ENCODE assay signal across 15 cellular contexts in genomic region chr16:49836218-49836617, GRCh38. TPM values are rescaled to one million over a fixed set of nuclear protein-coding genes. Genes with fewer than 3 reads are reported as not detected.
A peak's percentile ranks its signal among the peaks of the same experiment; 100 is the strongest.
DNase-seq lines count a peak whose midpoint lies in the region; ATAC-seq and TF ChIP-seq lines count a peak whose summit lies in the region.
"Had no signal": no experiment of that assay in that cellular context is flagged by ENCODE, and none has a peak within 500 bp of the region (broad histone marks: within the 10 kb centered on the region; RNA-seq: fewer than 3 reads in every experiment).

No MANE protein-coding gene starts in this region.

- peak; percentile 72 for DNase-seq in WERI-Rb-1
- DNase-seq in smooth muscle cell (lab: John Stamatoyannopoulos, UW; ENCODE audit: unreplicated experiment) = no peak
- DNase-seq in SK-N-SH = no peak
- DNase-seq in adrenal gland = no peak
- DNase-seq: activated B cell treated with CpG ODN at 0.5 μM for 24 hours, islet precursor cell, Karpas-422, NCI-H1105 had no signal

- H3F3A ChIP-seq in smooth muscle cell (ENCODE audit: low read depth) (peaks cover 6% of the 10 kb centered on the region), SK-N-SH (replicated peaks; ENCODE audit: insufficient read depth) (no peaks in the 10 kb centered on the region)

- H3K9me3 ChIP-seq in BLaER1 treated with 17β-estradiol and CSF1 and Interleukin-3, amounts not matched to agents 10 nM and 100 nM (replicated peaks in 1 of 11) = no peaks in the 10 kb centered on the region
- no peaks in the 10 kb centered on the region for H3K9me3 ChIP-seq in WERI-Rb-1 (ENCODE audit: severe bottlenecking)
- H3K9me3 ChIP-seq in iPS-18c (ENCODE audit: control insufficient read depth, insufficient read depth, low read length) = no peaks in the 10 kb centered on the region
- no peaks in the 10 kb centered on the region for H3K9me3 ChIP-seq in smooth muscle cell (replicated peaks; ENCODE audit: low read depth)
- H3K9me3 ChIP-seq in SK-N-SH = no peaks in the 10 kb centered on the region
- no peaks in the 10 kb centered on the region for H3K9me3 ChIP-seq in adrenal gland (replicated peaks in 1 of 3)

- peaks cover 0 to 8% (median 0%) of the 10 kb centered on the region in 11 experiments; a peak in 2 of 22 replicates for H3K27me3 ChIP-seq in BLaER1 treated with 17β-estradiol and CSF1 and Interleukin-3, amounts not matched to agents 10 nM and 100 nM
- H3K27me3 ChIP-seq in WERI-Rb-1 (ENCODE audit: insufficient read depth, low read depth, severe bottlenecking) = no peaks in the 10 kb centered on the region
- H3K27me3 ChIP-seq in smooth muscle cell (ENCODE audit: low read depth) = no peaks in the 10 kb centered on the region
- no peaks in the 10 kb centered on the region for H3K27me3 ChIP-seq in SK-N-SH (ENCODE audit: insufficient read depth)
- peaks cover 7% of the 10 kb centered on the region for H3K27me3 ChIP-seq in adrenal gland

- H3K27ac ChIP-seq in BLaER1 treated with 17β-estradiol and CSF1 and Interleukin-3, amounts not matched to agents 10 nM and 100 nM = peak overlapping the region in 10 of 11 experiments; percentile 71 to 100 (median 99); a peak in 19 of 22 replicates
- H3K27ac ChIP-seq in WERI-Rb-1 (peak overlapping the region; percentile 94), smooth muscle cell (ENCODE audit: low read depth) (peak overlapping the region; percentile 53), SK-N-SH (ENCODE audit: low read depth in 2 of 2, low read length in 1 of 2) (peak overlapping the region in 1 of 2 experiments; percentile 88; a peak in 1 of 4 replicates), adrenal gland (peak overlapping the region in 2 of 5 donors; percentile 77 to 81)
- H3K27ac ChIP-seq: RWPE1 had no signal

- H4K20me1 ChIP-seq in BLaER1 treated with 17β-estradiol and CSF1 and Interleukin-3, amounts not matched to agents 10 nM and 100 nM = no peaks in the 10 kb centered on the region
- H4K20me1 ChIP-seq in smooth muscle cell (ENCODE audit: low read depth) = no peaks in the 10 kb centered on the region
- H4K20me1 ChIP-seq in SK-N-SH (ENCODE audit: insufficient read depth) = no peaks in the 10 kb centered on the region

- no peak for ATAC-seq in HG02763 (IDR thresholded peaks at IDR 0.05; ENCODE audit: unreplicated experiment)
- no peak for ATAC-seq in esophagus mucosa
- ATAC-seq: activated T-helper 17 cell treated with anti-CD3 and anti-CD28 coated beads, Interleukin-2, amount 50 U/mL, for 72 hours; stimulated activated memory B cell treated with anti-CD40 and anti-IgM and Interleukin-4, amounts not matched to agents 10 μg/mL and 1 μg/mL and 100 μg/mL, for 72 hours had no signal

- no peaks in the 10 kb centered on the region for H3K36me3 ChIP-seq in BLaER1 treated with 17β-estradiol and CSF1 and Interleukin-3, amounts not matched to agents 10 nM and 100 nM
- H3K36me3 ChIP-seq in WERI-Rb-1 (no peaks in the 10 kb centered on the region), smooth muscle cell (ENCODE audit: low read depth) (no peaks in the 10 kb centered on the region), SK-N-SH (replicated peaks in 1 of 2; ENCODE audit: control insufficient read depth in 1 of 2, insufficient read depth in 2 of 2, low read length in 1 of 2) (no peaks in the 10 kb centered on the region), adrenal gland (replicated peaks in 1 of 2) (no peaks in the 10 kb centered on the region)

- POLR2A ChIA-PET in SK-N-SH (lab: Yijun Ruan, JAX) = interaction anchor here (0.6 kb wide), 1 partner anchor 132 kb away, joined by 3 read pairs; no protein-coding TSS in a partner anchor

- peaks cover 3% of the 10 kb centered on the region for H3K79me2 ChIP-seq in smooth muscle cell (ENCODE audit: low read depth)
- H3K79me2 ChIP-seq in SK-N-SH (ENCODE audit: insufficient read depth) = no peaks in the 10 kb centered on the region

- H2AFZ ChIP-seq in smooth muscle cell (ENCODE audit: low read depth) = no peak overlapping the region
- H2AFZ ChIP-seq in SK-N-SH (ENCODE audit: low read depth) = no peak overlapping the region

- TF ChIP-seq CTCF in WERI-Rb-1 (IDR thresholded peaks at IDR 0.05; ENCODE audit: low read depth, low read length) (no peak), smooth muscle cell (IDR thresholded peaks at IDR 0.05; ENCODE audit: borderline replicate concordance, insufficient read depth, poor library complexity, severe bottlenecking) (no peak), SK-N-SH (IDR thresholded peaks at IDR 0.05) (no peak), adrenal gland (IDR thresholded peaks at IDR 0.05) (no peak)

- H3K4me2 ChIP-seq in BLaER1 treated with 17β-estradiol and CSF1 and Interleukin-3, amounts not matched to agents 10 nM and 100 nM = peak overlapping the region; percentile 74 to 100 (median 99)
- H3K4me2 ChIP-seq in smooth muscle cell (no peak overlapping the region), SK-N-SH (no peak overlapping the region)

- WGBS in smooth muscle cell (ENCODE audit: low lambda C conversion rate) = 74% methylated on average over 2 of the region's 2 CpGs
- WGBS in SK-N-SH (ENCODE audit: low lambda C conversion rate) = no CpG with 5 or more reads among the region's 2 CpGs
- WGBS in adrenal gland, 4 donors = 43 to 75% (median 68%) methylated on average over 2 of the region's 2 CpGs

- intact Hi-C loops in adrenal gland (cut with DNase I) = no loop called here

- TF ChIP-seq POLR2A in adrenal gland (IDR thresholded peaks at IDR 0.05) = no peak

- no peak for TF ChIP-seq EP300 in SK-N-SH (IDR thresholded peaks at IDR 0.05; ENCODE audit: borderline replicate concordance in 1 of 2, low read depth in 1 of 2, low read length in 1 of 2)

- H3K4me3 ChIP-seq in BLaER1 treated with 17β-estradiol and CSF1 and Interleukin-3, amounts not matched to agents 10 nM and 100 nM = peak overlapping the region in 6 of 10 experiments; percentile 26 to 62 (median 60); a peak in 4 of 20 replicates
- H3K4me3 ChIP-seq in WERI-Rb-1 (ENCODE audit: low read depth, low read length) (no peak overlapping the region), iPS-18c (ENCODE audit: insufficient read depth, low read depth, low read length) (peak overlapping the region; percentile 15; the same call in 1 of the 2 replicates), smooth muscle cell (no peak overlapping the region), SK-N-SH (ENCODE audit: low read depth in 2 of 2, low read length in 1 of 2) (no peak overlapping the region), adrenal gland (no peak overlapping the region)

- H3K9ac ChIP-seq in BLaER1 treated with 17β-estradiol and CSF1 and Interleukin-3, amounts not matched to agents 10 nM and 100 nM = peak overlapping the region; percentile 69 to 98 (median 92); a peak in 19 of 22 replicates
- no peak overlapping the region for H3K9ac ChIP-seq in smooth muscle cell (ENCODE audit: low read depth)
- no peak overlapping the region for H3K9ac ChIP-seq in SK-N-SH

- H3K9me2 ChIP-seq in SK-N-SH = no peaks in the 10 kb centered on the region

- H3K4me1 ChIP-seq in BLaER1 treated with 17β-estradiol and CSF1 and Interleukin-3, amounts not matched to agents 10 nM and 100 nM = peaks cover 46 to 100% (median 98%) of the 10 kb centered on the region in 10 experiments
- peaks cover 49% of the 10 kb centered on the region for H3K4me1 ChIP-seq in smooth muscle cell (ENCODE audit: low read depth)
- H3K4me1 ChIP-seq in SK-N-SH (ENCODE audit: control insufficient read depth in 1 of 2, insufficient read depth in 2 of 2, low read depth in 1 of 2, low read length in 1 of 2) = peaks cover 0 to 52% of the 10 kb centered on the region in 2 experiments; a peak in 2 of 4 replicates
- H3K4me1 ChIP-seq in adrenal gland (replicated peaks in 1 of 2) = peaks cover 8 to 35% of the 10 kb centered on the region in 2 donors

- CTCF ChIA-PET in SK-N-SH (lab: Yijun Ruan, JAX) = interaction anchor here (2.5 kb wide), 1 partner anchor 21 kb away, joined by 10 read pairs; the partner anchor contains the start of gene ZNF423

- no peak for TF ChIP-seq RAD21 in SK-N-SH (IDR thresholded peaks at IDR 0.05; ENCODE audit: low read length)

TF ChIP-seq in SK-N-SH, 30 proteins besides CTCF, POLR2A, EP300 and RAD21:
- TF ChIP-seq PBX3 (IDR thresholded peaks at IDR 0.05) (no peak), RFX5 (IDR thresholded peaks at IDR 0.05; ENCODE audit: low read length) (no peak), MAX (IDR thresholded peaks at IDR 0.05; ENCODE audit: low read depth) (no peak)

RNA-seq across cellular contexts. Expression of gene ZNF423, which starts 19.7 kb away (rescaled TPM):
- total RNA-seq in smooth muscle cell = 4.7 and 7.0 TPM in 2 replicates
- polyA plus RNA-seq in smooth muscle cell = 6.9 and 8.8 TPM in 2 replicates
- total RNA-seq in esophagus mucosa = 0.72 TPM
- 1.2 and 1.9 TPM in 2 replicates for polyA plus RNA-seq in SK-N-SH (2012; rRNA removed)
- 1.3 and 3.3 TPM in 2 replicates for polyA plus RNA-seq in SK-N-SH (2012; cell fraction: cytosol; rRNA removed)
- 0.51 and 1.1 TPM in 2 replicates for polyA plus RNA-seq in SK-N-SH (2012; cell fraction: nucleus; rRNA removed)
- total RNA-seq in adrenal gland = 10 to 100 TPM in 1 of 8 donors, 1 to 10 TPM in 7; 4.7 to 10.6 (median 6.4) TPM
- 1 to 10 TPM; 1.7 to 4.9 (median 2.3) TPM for polyA plus RNA-seq in adrenal gland
- total RNA-seq: activated B cell treated with CpG ODN at 0.5 μM for 24 hours; activated T-helper 17 cell treated with anti-CD3 and anti-CD28 coated beads, Interleukin-2, amount 50 U/mL, for 72 hours had no signal

Comparison
In these comparisons a context has a peak if more than half of its experiments do, and no peak if none do; other contexts are left out.
1. H3K4me2 ChIP-seq: peak in BLaER1 treated with 17β-estradiol and CSF1 and Interleukin-3, amounts not matched to agents 10 nM and 100 nM (11 of 11); none in smooth muscle cell (single experiment) and SK-N-SH (single experiment).
2. H3K4me3 ChIP-seq: peak in BLaER1 treated with 17β-estradiol and CSF1 and Interleukin-3, amounts not matched to agents 10 nM and 100 nM (6 of 10) and iPS-18c (single experiment); none in WERI-Rb-1 (single experiment), smooth muscle cell (single experiment), SK-N-SH (0 of 2) and adrenal gland (0 of 4).
3. H3K9ac ChIP-seq: peak in BLaER1 treated with 17β-estradiol and CSF1 and Interleukin-3, amounts not matched to agents 10 nM and 100 nM (11 of 11); none in smooth muscle cell (single experiment) and SK-N-SH (single experiment).